20 cellular contexts compared by ENCODE assay signal in genomic region chr2:122681626-122682025, GRCh38.
DNase-seq lines count a peak whose midpoint lies in the region; ATAC-seq and TF ChIP-seq lines count a peak whose summit lies in the region.
"Had no signal": no experiment of that assay in that cellular context is flagged by ENCODE, and none has a peak within 500 bp of the region (broad histone marks: within the 10 kb centered on the region; RNA-seq: fewer than 3 reads in every experiment).

No MANE protein-coding gene starts in this region.

- TF ChIP-seq CTCF in VCaP (conservative IDR thresholded peaks at IDR 0.05) (no peak), mesothelial cell of epicardium (IDR thresholded peaks at IDR 0.05; ENCODE audit: unreplicated experiment) (no peak)

- peak overlapping the region; percentile 33 for H3K27ac ChIP-seq in VCaP

- no peaks in the 10 kb centered on the region for H3K9me3 ChIP-seq in T-helper 17 cell (ENCODE audit: control insufficient read depth, low read length, poor library complexity, severe bottlenecking)
- H3K9me3 ChIP-seq: SK-N-SH had no signal

- no peaks in the 10 kb centered on the region for H3K27me3 Mint-ChIP-seq in mesothelial cell of epicardium (ENCODE audit: low read depth)
- H3K27me3 Mint-ChIP-seq in T-helper 17 cell, result no peaks in the 10 kb centered on the region
- H3K27me3 Mint-ChIP-seq: activated T-cell treated with anti-CD3 and anti-CD28 coated beads, Interleukin-2, amount 50 U/mL, for 24 hours; dendritic cell treated with granulocyte-macrophage colony-stimulating factor and Interleukin-4, amounts not matched to agents 40 ng/mL and 50 ng/mL, for 4 days had no signal

- H3K4me3 Mint-ChIP-seq in mesothelial cell of epicardium (no peak overlapping the region), T-helper 17 cell (no peak overlapping the region)
- H3K4me3 Mint-ChIP-seq: activated T-cell treated with anti-CD3 and anti-CD28 coated beads, Interleukin-2, amount 50 U/mL, for 24 hours; CD14-positive monocyte; dendritic cell treated with granulocyte-macrophage colony-stimulating factor and Interleukin-4, amounts not matched to agents 40 ng/mL and 50 ng/mL, for 4 days; type B pancreatic cell had no signal

- peaks cover 22% of the 10 kb centered on the region for H3K9me3 Mint-ChIP-seq in mesothelial cell of epicardium
- H3K9me3 Mint-ChIP-seq: activated T-cell treated with anti-CD3 and anti-CD28 coated beads, Interleukin-2, amount 50 U/mL, for 24 hours had no signal

- no peaks in the 10 kb centered on the region for H3K4me1 Mint-ChIP-seq in mesothelial cell of epicardium
- H3K4me1 Mint-ChIP-seq in T-helper 17 cell, result no peaks in the 10 kb centered on the region
- H3K4me1 Mint-ChIP-seq: CD14-positive monocyte had no signal

- no peak overlapping the region for H3K27ac Mint-ChIP-seq in mesothelial cell of epicardium
- H3K27ac Mint-ChIP-seq in T-helper 17 cell, result no peak overlapping the region
- H3K27ac Mint-ChIP-seq: activated T-cell treated with anti-CD3 and anti-CD28 coated beads, Interleukin-2, amount 50 U/mL, for 24 hours; dendritic cell treated with granulocyte-macrophage colony-stimulating factor and Interleukin-4, amounts not matched to agents 40 ng/mL and 50 ng/mL, for 4 days; type B pancreatic cell had no signal

- H3K36me3 Mint-ChIP-seq in mesothelial cell of epicardium (peaks cover 2% of the 10 kb centered on the region), T-helper 17 cell (ENCODE audit: low read depth) (no peaks in the 10 kb centered on the region)
- H3K36me3 Mint-ChIP-seq: CD14-positive monocyte, type B pancreatic cell had no signal

- peak; percentile 70 for ATAC-seq in GM18502 (IDR thresholded peaks at IDR 0.05; ENCODE audit: poor library complexity, unreplicated experiment)
- ATAC-seq in GM19025 (IDR thresholded peaks at IDR 0.05; ENCODE audit: low read depth, unreplicated experiment), result peak; percentile 46
- peak; percentile 66 for ATAC-seq in HG03025 (IDR thresholded peaks at IDR 0.05; ENCODE audit: low FRiP score, unreplicated experiment)
- no peak for ATAC-seq in T-helper 17 cell
- no peak for ATAC-seq in HG02938 (IDR thresholded peaks at IDR 0.05; ENCODE audit: unreplicated experiment)
- ATAC-seq: activated CD4-positive, CD25-positive, alpha-beta regulatory T cell treated with anti-CD3 and anti-CD28 coated beads, Interleukin-2, amount 50 U/mL, for 24 hours had no signal

- DNase-seq in mesothelial cell of epicardium (ENCODE audit: low spot score in 2 of 2, unreplicated experiment in 2 of 2), result no peak
- no peak for DNase-seq in T-helper 17 cell
- DNase-seq in OCI-M1 (lab: John Stamatoyannopoulos, UW), result no peak
- DNase-seq: activated naive CD4-positive, alpha-beta T cell treated with Interleukin-2 at 50 U/mL for 16 hours; activated T-cell treated with anti-CD3 and anti-CD28 coated beads, Interleukin-2, amount 50 U/mL, for 24 hours; KG1; MV-4-11; NCI-H187 treated with DMSO at 0.1 percent for 48 hours; NCI-H226; SK-N-SH; stimulated activated CD4-positive, alpha-beta T cell treated with anti-CD3 and anti-CD28 coated beads, Interleukin-4, amount 100 ng/mL, for 4 hours had no signal

Comparison
In these comparisons a context has a peak if more than half of its experiments do, and no peak if none do; other contexts are left out.
1. ATAC-seq: peak in GM18502 (single experiment), GM19025 (single experiment) and HG03025 (single experiment); none in T-helper 17 cell (single experiment) and HG02938 (single experiment).